Comparison of ENCODE assay signal across 23 cellular contexts in the genomic region with DNA sequence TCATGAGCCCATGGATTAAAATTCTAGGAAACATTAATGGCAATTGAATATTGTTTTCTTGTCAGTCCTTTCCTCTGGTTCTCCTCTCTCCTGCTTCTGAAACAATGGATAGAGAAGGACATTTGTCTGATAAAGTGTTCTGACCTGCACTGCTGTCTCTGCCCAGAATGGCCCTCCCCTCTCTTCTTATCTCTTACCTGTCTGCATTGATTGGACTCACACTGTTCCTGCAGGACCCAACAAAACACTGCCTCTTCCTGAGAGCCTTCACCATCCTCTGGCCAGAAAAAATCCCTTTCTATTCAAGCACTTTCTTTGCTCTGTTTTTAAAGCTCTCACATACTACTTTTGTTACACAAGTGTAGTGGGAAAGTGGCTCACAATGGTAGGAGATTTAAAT.
DNase-seq lines count a peak whose midpoint lies in the region; ATAC-seq and TF ChIP-seq lines count a peak whose summit lies in the region.
"Had no signal": no experiment of that assay in that cellular context is flagged by ENCODE, and none has a peak within 500 bp of the region (broad histone marks: within the 10 kb centered on the region; RNA-seq: fewer than 3 reads in every experiment).

No MANE protein-coding gene starts in this region.

- H3K4me3 Mint-ChIP-seq in GM23338: no peak overlapping the region
- no peak overlapping the region for H3K4me3 Mint-ChIP-seq in WTC11
- no peak overlapping the region for H3K4me3 Mint-ChIP-seq in activated T-cell treated with anti-CD3 and anti-CD28 coated beads, Interleukin-2, amount 50 U/mL, for 4 hours
- H3K4me3 Mint-ChIP-seq: CD4-positive, alpha-beta memory T cell; HFFc6 had no signal

- H3K36me3 Mint-ChIP-seq in GM23338 (ENCODE audit: low read depth) (peaks cover 21% of the 10 kb centered on the region), WTC11 (peaks cover 12% of the 10 kb centered on the region)
- H3K36me3 Mint-ChIP-seq in activated T-cell treated with anti-CD3 and anti-CD28 coated beads, Interleukin-2, amount 50 U/mL, for 4 hours (ENCODE audit: insufficient read depth): peaks cover 47% of the 10 kb centered on the region

- H3K9me3 ChIP-seq in left ventricle myocardium inferior (replicated peaks) (no peaks in the 10 kb centered on the region), lung (ENCODE audit: control insufficient read depth in 2 of 2, insufficient read depth in 1 of 2, low read length in 1 of 2) (peaks cover 0 to 5% of the 10 kb centered on the region in 2 donors)
- H3K9me3 ChIP-seq: A549, SK-N-SH had no signal

- no peaks in the 10 kb centered on the region; the same call in 1 of the 2 replicates for H3K9me2 ChIP-seq in GM23338 (ENCODE audit: insufficient read depth)
- H3K9me2 ChIP-seq: SK-N-SH had no signal

- H4K20me1 ChIP-seq in GM23338 (replicated peaks; ENCODE audit: insufficient read depth): no peaks in the 10 kb centered on the region; the same call in 1 of the 2 replicates

- no peak for DNase-seq in Right ventricle myocardium inferior (ENCODE audit: missing footprints)
- no peak for DNase-seq in left ventricle myocardium inferior
- no peak for DNase-seq in GM23338 (ENCODE audit: low spot score)
- no peak for DNase-seq in WTC11 (ENCODE audit: low spot score)
- no peak for DNase-seq in lung (ENCODE audit: low spot score)
- no peak for DNase-seq in activated T-cell treated with anti-CD3 and anti-CD28 coated beads, Interleukin-2, amount 50 U/mL, for 4 hours
- DNase-seq in MV-4-11 (lab: John Stamatoyannopoulos, UW): no peak
- DNase-seq: CD4-positive, alpha-beta memory T cell; DMS53; EL; HFFc6; NCI-H1048; NCI-H1436; NCI-H2029 treated with DMSO at 0.1 percent for 48 hours; NCI-H510A; NCI-H748 treated with DMSO at 0.1 percent for 48 hours; OCI-M1; SHP77 treated with DMSO at 0.1 percent for 48 hours; SK-N-SH had no signal

- TF ChIP-seq CTCF in left ventricle myocardium inferior (IDR thresholded peaks at IDR 0.05; ENCODE audit: borderline replicate concordance): no peak
- no peak for TF ChIP-seq CTCF in GM23338 (conservative IDR thresholded peaks at IDR 0.05; ENCODE audit: low read depth in 2 of 2)
- no peak for TF ChIP-seq CTCF in WTC11 (IDR thresholded peaks at IDR 0.05)
- no peak for TF ChIP-seq CTCF in lung (IDR thresholded peaks at IDR 0.05; ENCODE audit: control extremely low read depth, extremely low read depth)

- H3K27ac ChIP-seq in left ventricle myocardium inferior (replicated peaks): no peak overlapping the region
- H3K27ac ChIP-seq in GM23338 (ENCODE audit: low read depth): no peak overlapping the region; the same call in 1 of the 2 replicates
- H3K27ac ChIP-seq in lung (ENCODE audit: low read depth in 1 of 2, low read length in 1 of 2): no peak overlapping the region
- H3K27ac ChIP-seq: A549, KMS-11 had no signal

- CTCF ChIA-PET in WTC11 (lab: Charles Lee): interaction anchor here (1.1 to 1.3 kb wide), 3 partner anchors 87 to 393 kb away, joined by 3 to 5 read pairs (median 5); no protein-coding TSS in a partner anchor

- H3K4me1 ChIP-seq in left ventricle myocardium inferior (peaks cover 11% of the 10 kb centered on the region), GM23338 (ENCODE audit: insufficient read depth) (peaks cover 6% of the 10 kb centered on the region; the same call in 1 of the 2 replicates), lung (ENCODE audit: control insufficient read depth in 2 of 2, insufficient read depth in 2 of 2, low read length in 2 of 2) (peaks cover 0 to 2% of the 10 kb centered on the region in 2 donors)
- H3K4me1 ChIP-seq: A549 had no signal

- peaks cover 8% of the 10 kb centered on the region for H3K9me3 Mint-ChIP-seq in GM23338
- peaks cover 11% of the 10 kb centered on the region for H3K9me3 Mint-ChIP-seq in WTC11
- H3K9me3 Mint-ChIP-seq in activated T-cell treated with anti-CD3 and anti-CD28 coated beads, Interleukin-2, amount 50 U/mL, for 4 hours: peaks cover 5% of the 10 kb centered on the region
- H3K9me3 Mint-ChIP-seq: CD4-positive, alpha-beta memory T cell; HFFc6 had no signal

- H3K4me3 ChIP-seq in left ventricle myocardium inferior: no peak overlapping the region
- H3K4me3 ChIP-seq in GM23338: no peak overlapping the region
- H3K4me3 ChIP-seq in lung: no peak overlapping the region
- H3K4me3 ChIP-seq: A549, GM12878 had no signal

- POLR2A ChIA-PET in WTC11 (lab: Charles Lee): no interaction called here

- H3K27me3 ChIP-seq in left ventricle myocardium inferior (ENCODE audit: low read depth): no peaks in the 10 kb centered on the region
- H3K27me3 ChIP-seq in GM23338 (ENCODE audit: insufficient read depth): no peaks in the 10 kb centered on the region
- no peaks in the 10 kb centered on the region for H3K27me3 ChIP-seq in lung (ENCODE audit: control insufficient read depth, insufficient read depth)

- H3K79me2 ChIP-seq in GM23338 (replicated peaks; ENCODE audit: insufficient read depth): no peaks in the 10 kb centered on the region

- ATAC-seq in Right ventricle myocardium inferior (peak; percentile 39), GM23338 (peak; percentile 75), WTC11 (peak; percentile 44; the same call in 1 of the 2 replicates), lung (ENCODE audit: insufficient read depth, low FRiP score) (peak; percentile 41), HG03039 (IDR thresholded peaks at IDR 0.05; ENCODE audit: unreplicated experiment) (no peak)
- no peak for ATAC-seq in activated T-cell treated with anti-CD3 and anti-CD28 coated beads, Interleukin-2, amount 50 U/mL, for 4 hours
- ATAC-seq: A549, GM12878 had no signal

- H3K4me2 ChIP-seq in GM23338: no peak overlapping the region
- H3K4me2 ChIP-seq: A549, KMS-11, SK-N-SH had no signal

- intact Hi-C loops in Right ventricle myocardium inferior (cut with DNase I): no loop called here
- intact Hi-C loops in left ventricle myocardium inferior (cut with micrococcal nuclease): no loop called here

- H3K27ac Mint-ChIP-seq in GM23338: no peak overlapping the region
- peak overlapping the region; percentile 57 for H3K27ac Mint-ChIP-seq in WTC11
- H3K27ac Mint-ChIP-seq: HFFc6 had no signal

- peaks cover 6% of the 10 kb centered on the region; the same call in 2 of the 3 replicates for H3K4me1 Mint-ChIP-seq in GM23338
- peaks cover 5% of the 10 kb centered on the region for H3K4me1 Mint-ChIP-seq in WTC11
- H3K4me1 Mint-ChIP-seq in activated T-cell treated with anti-CD3 and anti-CD28 coated beads, Interleukin-2, amount 50 U/mL, for 4 hours (ENCODE audit: low read depth): no peaks in the 10 kb centered on the region
- H3K4me1 Mint-ChIP-seq: CD4-positive, alpha-beta memory T cell had no signal

- peaks cover 2% of the 10 kb centered on the region for H3K27me3 Mint-ChIP-seq in GM23338 (ENCODE audit: insufficient read depth, low read depth, poor library complexity)
- no peaks in the 10 kb centered on the region for H3K27me3 Mint-ChIP-seq in WTC11 (ENCODE audit: low read depth)
- H3K27me3 Mint-ChIP-seq in activated T-cell treated with anti-CD3 and anti-CD28 coated beads, Interleukin-2, amount 50 U/mL, for 4 hours (ENCODE audit: low read depth): no peaks in the 10 kb centered on the region
- H3K27me3 Mint-ChIP-seq: CD4-positive, alpha-beta memory T cell had no signal

- peaks cover 45% of the 10 kb centered on the region for H3K36me3 ChIP-seq in left ventricle myocardium inferior
- H3K36me3 ChIP-seq in GM23338 (ENCODE audit: insufficient read depth): no peaks in the 10 kb centered on the region
- peaks cover 7 to 13% of the 10 kb centered on the region in 2 donors for H3K36me3 ChIP-seq in lung (ENCODE audit: control insufficient read depth in 2 of 2, insufficient read depth in 2 of 2, low read length in 2 of 2)

- no peaks in the 10 kb centered on the region for H3F3A ChIP-seq in GM23338 (replicated peaks; ENCODE audit: low read depth)

- H2AFZ ChIP-seq in GM23338: no peak overlapping the region

TF ChIP-seq in GM23338, 12 proteins besides CTCF, POLR2A, EP300 and RAD21 (continues in another document):
- TF ChIP-seq EZH2 (IDR thresholded peaks at IDR 0.05; ENCODE audit: low read depth, unreplicated experiment) (no peak), EZH2phosphoT487 (IDR thresholded peaks at IDR 0.05; ENCODE audit: unreplicated experiment) (no peak)

TF ChIP-seq in WTC11, 78 proteins besides CTCF, POLR2A, EP300 and RAD21:
- TF ChIP-seq FOXJ3 (CRISPR knock-in tag; IDR thresholded peaks at IDR 0.05; ENCODE audit: borderline replicate concordance): no peak
- TF ChIP-seq IRF2 (CRISPR knock-in tag; IDR thresholded peaks at IDR 0.05; ENCODE audit: borderline replicate concordance, low read depth): no peak
- TF ChIP-seq ZNF416 (CRISPR knock-in tag; IDR thresholded peaks at IDR 0.05): no peak
- no peak for TF ChIP-seq GABPB1 (CRISPR knock-in tag; IDR thresholded peaks at IDR 0.05)
- TF ChIP-seq CREM (CRISPR knock-in tag; IDR thresholded peaks at IDR 0.05): no peak
- TF ChIP-seq, protein P1, sequence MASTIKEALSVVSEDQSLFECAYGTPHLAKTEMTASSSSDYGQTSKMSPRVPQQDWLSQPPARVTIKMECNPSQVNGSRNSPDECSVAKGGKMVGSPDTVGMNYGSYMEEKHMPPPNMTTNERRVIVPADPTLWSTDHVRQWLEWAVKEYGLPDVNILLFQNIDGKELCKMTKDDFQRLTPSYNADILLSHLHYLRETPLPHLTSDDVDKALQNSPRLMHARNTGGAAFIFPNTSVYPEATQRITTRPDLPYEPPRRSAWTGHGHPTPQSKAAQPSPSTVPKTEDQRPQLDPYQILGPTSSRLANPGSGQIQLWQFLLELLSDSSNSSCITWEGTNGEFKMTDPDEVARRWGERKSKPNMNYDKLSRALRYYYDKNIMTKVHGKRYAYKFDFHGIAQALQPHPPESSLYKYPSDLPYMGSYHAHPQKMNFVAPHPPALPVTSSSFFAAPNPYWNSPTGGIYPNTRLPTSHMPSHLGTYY (CRISPR knock-in tag; IDR thresholded peaks at IDR 0.05): no peak
- TF ChIP-seq ZBTB21 (CRISPR knock-in tag; IDR thresholded peaks at IDR 0.05; ENCODE audit: borderline replicate concordance): no peak
- TF ChIP-seq MYBL2 (CRISPR knock-in tag; IDR thresholded peaks at IDR 0.05): no peak
- TF ChIP-seq, protein P2, sequence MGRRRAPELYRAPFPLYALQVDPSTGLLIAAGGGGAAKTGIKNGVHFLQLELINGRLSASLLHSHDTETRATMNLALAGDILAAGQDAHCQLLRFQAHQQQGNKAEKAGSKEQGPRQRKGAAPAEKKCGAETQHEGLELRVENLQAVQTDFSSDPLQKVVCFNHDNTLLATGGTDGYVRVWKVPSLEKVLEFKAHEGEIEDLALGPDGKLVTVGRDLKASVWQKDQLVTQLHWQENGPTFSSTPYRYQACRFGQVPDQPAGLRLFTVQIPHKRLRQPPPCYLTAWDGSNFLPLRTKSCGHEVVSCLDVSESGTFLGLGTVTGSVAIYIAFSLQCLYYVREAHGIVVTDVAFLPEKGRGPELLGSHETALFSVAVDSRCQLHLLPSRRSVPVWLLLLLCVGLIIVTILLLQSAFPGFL (CRISPR knock-in tag; IDR thresholded peaks at IDR 0.05; ENCODE audit: borderline replicate concordance): no peak

Comparison
In these comparisons a context has a peak if more than half of its experiments do, and no peak if none do; other contexts are left out.
1. ATAC-seq: peak in Right ventricle myocardium inferior (single experiment), GM23338 (single experiment), WTC11 (single experiment) and lung (single experiment); none in activated T-cell treated with anti-CD3 and anti-CD28 coated beads, Interleukin-2, amount 50 U/mL, for 4 hours (0 of 2) and HG03039 (single experiment).